17 cellular contexts compared by ENCODE assay signal in genomic region chr3:14172480-14172879, GRCh38. TPM values are rescaled to one million over a fixed set of nuclear protein-coding genes. Genes with fewer than 3 reads are reported as not detected.
DNase-seq lines count a peak whose midpoint lies in the region; ATAC-seq, FAIRE-seq and TF ChIP-seq lines count a peak whose summit lies in the region.
"Had no signal": no experiment of that assay in that cellular context is flagged by ENCODE, and none has a peak within 500 bp of the region (broad histone marks: within the 10 kb centered on the region; RNA-seq: fewer than 3 reads in every experiment).

No MANE protein-coding gene starts in this region.

- intact Hi-C loops in K562 (cut with micrococcal nuclease): no loop called here

- no TSS peak for BruUV-seq in K562 (replicated peaks; lab: Mats Ljungman, UMichigan)

- H3K9ac ChIP-seq in K562 (ENCODE audit: insufficient read depth in 1 of 2, low read depth in 2 of 2, low read length in 2 of 2): no peak overlapping the region
- H3K9ac ChIP-seq: BLaER1 had no signal

- no peak for DNase-seq in HFFc6
- no peak for DNase-seq in K562 (ENCODE audit: extremely low read depth in 1 of 4, low spot score in 3 of 4)
- no peak for DNase-seq in epithelial cell of prostate (ENCODE audit: low read depth, low spot score)
- no peak for DNase-seq in 8988T
- DNase-seq in NCI-H1092 (lab: John Stamatoyannopoulos, UW): no peak
- DNase-seq in osteocyte (ENCODE audit: extremely low spot score, unreplicated experiment): no peak
- DNase-seq: Calu3; CD8-positive, alpha-beta T cell; DMS79 treated with DMSO at 0.1 percent for 48 hours; GF-D8; HCEC 1CT had no signal

- H3K27ac ChIP-seq in K562 (ENCODE audit: extremely low read depth, low read depth, low read length) (no peak overlapping the region), epithelial cell of prostate (peak overlapping the region; percentile 98)
- H3K27ac ChIP-seq: BLaER1, HL-60 had no signal

- H3K27ac Mint-ChIP-seq in HFFc6 (peak overlapping the region; percentile 93), osteocyte (ENCODE audit: unreplicated experiment) (no peak overlapping the region)
- H3K27ac Mint-ChIP-seq: GM23338 had no signal

- TF ChIP-seq POLR2A in K562 (conservative IDR thresholded peaks at IDR 0.05): no peak

- POLR2A ChIA-PET in K562 (lab: Yijun Ruan, JAX): interaction anchor here (0.7 to 1.0 kb wide), 2 partner anchors 47 to 51 kb away, joined by 3 to 5 read pairs; partner anchors contain the start of genes CHCHD4 and TMEM43

- no peaks in the 10 kb centered on the region for H4K20me1 ChIP-seq in K562 (replicated peaks; ENCODE audit: control insufficient read depth, insufficient read depth, low read length)

- H3K27me3 Mint-ChIP-seq in HFFc6 (ENCODE audit: insufficient read depth) (no peaks in the 10 kb centered on the region), osteocyte (ENCODE audit: unreplicated experiment) (no peaks in the 10 kb centered on the region)

- no peak overlapping the region for H2AFZ ChIP-seq in K562 (ENCODE audit: low read depth, low read length)
- H2AFZ ChIP-seq: GM23338 had no signal

- no peak for TF ChIP-seq EP300 in K562 (IDR thresholded peaks at IDR 0.05; ENCODE audit: low read length)

- in situ Hi-C loops in K562 (cut with MboI): no loop called here

- 76% methylated on average over 4 of the region's 4 CpGs for WGBS in K562 (ENCODE audit: insufficient coverage, low coverage, missing lambda C conversion rate)

- ATAC-seq in K562: no peak
- ATAC-seq: A549; CD8-positive, alpha-beta T cell; GM23338 had no signal

- FAIRE-seq in K562 (lab: Jason Lieb, UNC): no peak
- FAIRE-seq: A549, H54 had no signal

- no peak overlapping the region for H3K4me3 ChIP-seq in K562
- H3K4me3 ChIP-seq: A549, BLaER1, GM23338 had no signal

- peaks cover 58% of the 10 kb centered on the region for H3K36me3 Mint-ChIP-seq in HFFc6 (ENCODE audit: low read depth)
- peaks cover 38% of the 10 kb centered on the region for H3K36me3 Mint-ChIP-seq in osteocyte (ENCODE audit: unreplicated experiment)

- H3K36me3 ChIP-seq in K562 (ENCODE audit: control insufficient read depth, insufficient read depth, low read length): peaks cover 62% of the 10 kb centered on the region

- H3K9me1 ChIP-seq in K562 (ENCODE audit: control insufficient read depth, insufficient read depth, low read length): no peaks in the 10 kb centered on the region

- no peak for TF ChIP-seq CTCF in HFFc6 (IDR thresholded peaks at IDR 0.05)
- no peak for TF ChIP-seq CTCF in K562 (IDR thresholded peaks at IDR 0.05 in 2 of 3, conservative IDR thresholded peaks at IDR 0.05 in 1 of 3; ENCODE audit: insufficient read depth in 2 of 3, low read depth in 1 of 3, low read length in 3 of 3)
- TF ChIP-seq CTCF in osteocyte (IDR thresholded peaks at IDR 0.05): no peak

- TF ChIP-seq RAD21 in K562 (CRISPR knock-in tag; conservative IDR thresholded peaks at IDR 0.05 in 1 of 2, IDR thresholded peaks at IDR 0.05 in 1 of 2): no peak

- H3K4me1 Mint-ChIP-seq in HFFc6 (ENCODE audit: low read depth) (peaks cover 92% of the 10 kb centered on the region), osteocyte (ENCODE audit: unreplicated experiment) (peaks cover 39% of the 10 kb centered on the region)

- CTCF ChIA-PET in K562 (lab: Yijun Ruan, JAX; ENCODE audit: low intra/inter-chr PET ratio): interaction anchor here (0.6 kb wide), 1 partner anchor 328 kb away, joined by 3 read pairs; no protein-coding TSS in a partner anchor

- H3K9me3 Mint-ChIP-seq in HFFc6: no peaks in the 10 kb centered on the region
- no peaks in the 10 kb centered on the region for H3K9me3 Mint-ChIP-seq in osteocyte (ENCODE audit: unreplicated experiment)
- H3K9me3 Mint-ChIP-seq: CD14-positive monocyte; CD8-positive, alpha-beta T cell; GM23338 had no signal

- no peak overlapping the region for H3K4me2 ChIP-seq in K562 (ENCODE audit: insufficient read depth, low read length)
- H3K4me2 ChIP-seq: A549, BLaER1, GM23338 had no signal

- H3K9me3 ChIP-seq in K562 (replicated peaks; ENCODE audit: control insufficient read depth, insufficient read depth, low read depth, low read length): no peaks in the 10 kb centered on the region
- H3K9me3 ChIP-seq: A549, BLaER1 had no signal

- no peak overlapping the region for H3K4me3 Mint-ChIP-seq in HFFc6
- H3K4me3 Mint-ChIP-seq in osteocyte (ENCODE audit: unreplicated experiment): no peak overlapping the region
- H3K4me3 Mint-ChIP-seq: CD14-positive monocyte; CD8-positive, alpha-beta T cell; GM23338 had no signal

- H3K27me3 ChIP-seq in K562 (ENCODE audit: control insufficient read depth in 2 of 2, insufficient read depth in 2 of 2, low read length in 2 of 2): no peaks in the 10 kb centered on the region
- H3K27me3 ChIP-seq: BLaER1 had no signal

- peaks cover 5 to 23% of the 10 kb centered on the region in 2 experiments for H3K4me1 ChIP-seq in K562 (replicated peaks in 1 of 2; ENCODE audit: control insufficient read depth in 2 of 2, insufficient read depth in 2 of 2, low read length in 2 of 2)

- H3K79me2 ChIP-seq in K562 (ENCODE audit: control insufficient read depth, insufficient read depth, low read length): peaks cover 40% of the 10 kb centered on the region

RNA-seq across cellular contexts. Expression of gene XPC, which starts 5.9 kb away (rescaled TPM):
- total RNA-seq in HFFc6 (2021; fragmentation: NEBNext Ultra II Directional; extraction: Animal tissue kit (Norgen Biotek cat#: 25700)): 10 to 100 TPM; 38.7 to 40.3 (median 39.5) TPM
- 61.0 and 92.1 TPM in 2 replicates for total RNA-seq in K562 (2011; cell fraction: chromatin; rRNA removed; ENCODE audit: low replicate concordance)
- total RNA-seq in K562 (2011; cell fraction: nucleolus; rRNA removed): 32.5 and 33.7 TPM in 2 replicates
- 45.0 and 59.2 TPM in 2 replicates for total RNA-seq in K562 (2011; cell fraction: nucleoplasm; rRNA removed)
- 51.8 and 54.1 TPM in 2 replicates for total RNA-seq in K562 (2014; rRNA removed)
- total RNA-seq in K562 (2014; rRNA removed; fragmentation: Illumina TruSeq; extraction: Trizol): 41.2 and 49.8 TPM in 2 replicates
- 41.3 and 44.2 TPM in 2 replicates for total RNA-seq in K562 (2015; rRNA removed; fragmentation: Illumina TruSeq; extraction: Trizol)
- total RNA-seq in K562 (2021): 44.5 and 54.0 TPM in 2 replicates
- polyA plus RNA-seq in K562 (2011; rRNA removed): 25.1 and 25.5 TPM in 2 replicates
- 11.7 and 15.8 TPM in 2 replicates for polyA plus RNA-seq in K562 (2011; cell fraction: cytosol; rRNA removed)
- 76.2 and 81.9 TPM in 2 replicates for polyA plus RNA-seq in K562 (2011; cell fraction: nucleus; rRNA removed)
- 41.7 and 44.5 TPM in 2 replicates for polyA plus RNA-seq in K562 (2012)
- polyA plus RNA-seq in K562 (2014; fragmentation: Illumina TruSeq; extraction: Trizol): 54.4 and 54.7 TPM in 2 replicates
- polyA plus RNA-seq in K562 (2014; fragmentation: Nextera tagmentation; extraction: Ambion mirVana): 1 to 10 TPM; 3.8 to 4.1 TPM
- polyA plus RNA-seq in K562 (2014; rRNA removed): 33.8 and 42.4 TPM in 2 replicates
- polyA minus RNA-seq in K562 (2011; rRNA and poly(A)+ RNA removed): 30.9 and 32.3 TPM in 2 replicates
- polyA minus RNA-seq in K562 (2011; cell fraction: cytosol; rRNA and poly(A)+ RNA removed): 24.0 and 24.8 TPM in 2 replicates
- 34.9 and 53.4 TPM in 2 replicates for polyA minus RNA-seq in K562 (2011; cell fraction: nucleus; rRNA and poly(A)+ RNA removed)
- 39.4 and 41.5 TPM in 2 replicates for total RNA-seq in osteocyte

RNA-seq across cellular contexts. Expression of gene LSM3, which starts 6.1 kb away (rescaled TPM):
- 10 to 100 TPM; 15.5 to 21.1 (median 18.7) TPM for total RNA-seq in HFFc6 (2021; fragmentation: NEBNext Ultra II Directional; extraction: Animal tissue kit (Norgen Biotek cat#: 25700))
- total RNA-seq in K562 (2011; cell fraction: chromatin; rRNA removed; ENCODE audit: low replicate concordance): 11.3 and 17.2 TPM in 2 replicates
- 7.4 and 9.3 TPM in 2 replicates for total RNA-seq in K562 (2011; cell fraction: nucleolus; rRNA removed)
- 14.2 and 25.6 TPM in 2 replicates for total RNA-seq in K562 (2011; cell fraction: nucleoplasm; rRNA removed)
- total RNA-seq in K562 (2014; rRNA removed) (32.6 and 33.8 TPM in 2 replicates), K562 (2014; rRNA removed; fragmentation: Illumina TruSeq; extraction: Trizol) (64.7 and 73.9 TPM in 2 replicates), K562 (2015; rRNA removed; fragmentation: Illumina TruSeq; extraction: Trizol) (54.4 and 61.2 TPM in 2 replicates), K562 (2021) (38.5 and 46.4 TPM in 2 replicates), osteocyte (9.9 and 10.0 TPM in 2 replicates)
- polyA plus RNA-seq in K562 (2011; rRNA removed) (34.0 and 48.7 TPM in 2 replicates), K562 (2014; fragmentation: Illumina TruSeq; extraction: Trizol) (48.6 and 55.2 TPM in 2 replicates), K562 (2014; fragmentation: Nextera tagmentation; extraction: Ambion mirVana) (100 to 1,000 TPM; 180 to 203 TPM), K562 (2014; rRNA removed) (61.6 and 75.1 TPM in 2 replicates)
- polyA plus RNA-seq in K562 (2011; cell fraction: cytosol; rRNA removed): 3.6 and 12.9 TPM in 2 replicates
- 3.1 and 6.0 TPM in 2 replicates for polyA plus RNA-seq in K562 (2011; cell fraction: nucleus; rRNA removed)
- 31.9 and 61.8 TPM in 2 replicates for polyA plus RNA-seq in K562 (2012)
- 14.8 and 16.0 TPM in 2 replicates for polyA minus RNA-seq in K562 (2011; rRNA and poly(A)+ RNA removed)
- polyA minus RNA-seq in K562 (2011; cell fraction: cytosol; rRNA and poly(A)+ RNA removed): 4.3 and 6.0 TPM in 2 replicates
- polyA minus RNA-seq in K562 (2011; cell fraction: nucleus; rRNA and poly(A)+ RNA removed): 5.5 and 7.6 TPM in 2 replicates

RNA-seq across cellular contexts. Expression of gene TMEM43, which starts 47.6 kb away (rescaled TPM):
- 10 to 100 TPM; 73.3 to 90.8 (median 80.7) TPM for total RNA-seq in HFFc6 (2021; fragmentation: NEBNext Ultra II Directional; extraction: Animal tissue kit (Norgen Biotek cat#: 25700))
- total RNA-seq in K562 (2011; cell fraction: chromatin; rRNA removed; ENCODE audit: low replicate concordance): 45.4 and 56.1 TPM in 2 replicates
- total RNA-seq in K562 (2011; cell fraction: nucleolus; rRNA removed): 65.7 and 72.4 TPM in 2 replicates
- 57.3 and 58.4 TPM in 2 replicates for total RNA-seq in K562 (2011; cell fraction: nucleoplasm; rRNA removed)
- 35.0 and 49.2 TPM in 2 replicates for total RNA-seq in K562 (2014; rRNA removed)
- total RNA-seq in K562 (2014; rRNA removed; fragmentation: Illumina TruSeq; extraction: Trizol): 32.9 and 35.7 TPM in 2 replicates
- 41.1 and 42.9 TPM in 2 replicates for total RNA-seq in K562 (2015; rRNA removed; fragmentation: Illumina TruSeq; extraction: Trizol)
- 38.9 and 39.7 TPM in 2 replicates for total RNA-seq in K562 (2021)
- 41.9 and 50.8 TPM in 2 replicates for polyA plus RNA-seq in K562 (2011; rRNA removed)
- polyA plus RNA-seq in K562 (2011; cell fraction: cytosol; rRNA removed): 46.0 and 54.1 TPM in 2 replicates
- polyA plus RNA-seq in K562 (2011; cell fraction: nucleus; rRNA removed): 73.1 and 80.6 TPM in 2 replicates
- 32.9 and 33.9 TPM in 2 replicates for polyA plus RNA-seq in K562 (2012)
- 41.5 and 46.1 TPM in 2 replicates for polyA plus RNA-seq in K562 (2014; fragmentation: Illumina TruSeq; extraction: Trizol)
- 10 to 100 TPM; 16.7 to 29.4 TPM for polyA plus RNA-seq in K562 (2014; fragmentation: Nextera tagmentation; extraction: Ambion mirVana)
- polyA plus RNA-seq in K562 (2014; rRNA removed): 32.7 and 37.5 TPM in 2 replicates
- polyA minus RNA-seq in K562 (2011; rRNA and poly(A)+ RNA removed): 32.4 and 38.1 TPM in 2 replicates
- polyA minus RNA-seq in K562 (2011; cell fraction: cytosol; rRNA and poly(A)+ RNA removed): 21.2 TPM in 2 replicates
- polyA minus RNA-seq in K562 (2011; cell fraction: nucleus; rRNA and poly(A)+ RNA removed): 17.1 and 22.2 TPM in 2 replicates
- 73.3 and 76.5 TPM in 2 replicates for total RNA-seq in osteocyte

RNA-seq across cellular contexts. Expression of gene CHCHD4, which starts 47.8 kb away (rescaled TPM):
- total RNA-seq in HFFc6 (2021; fragmentation: NEBNext Ultra II Directional; extraction: Animal tissue kit (Norgen Biotek cat#: 25700)): 10 to 100 TPM in 3 of 6 experiments, 1 to 10 TPM in 3; 9.4 to 12.0 (median 10.1) TPM
- 8.4 and 13.9 TPM in 2 replicates for total RNA-seq in K562 (2011; cell fraction: chromatin; rRNA removed; ENCODE audit: low replicate concordance)
- 7.5 and 9.3 TPM in 2 replicates for total RNA-seq in K562 (2011; cell fraction: nucleolus; rRNA removed)
- total RNA-seq in K562 (2011; cell fraction: nucleoplasm; rRNA removed): 11.0 and 15.7 TPM in 2 replicates
- total RNA-seq in K562 (2014; rRNA removed): 70.9 and 77.2 TPM in 2 replicates
- 70.9 and 79.2 TPM in 2 replicates for total RNA-seq in K562 (2014; rRNA removed; fragmentation: Illumina TruSeq; extraction: Trizol)
- total RNA-seq in K562 (2015; rRNA removed; fragmentation: Illumina TruSeq; extraction: Trizol): 56.5 and 61.2 TPM in 2 replicates
- total RNA-seq in K562 (2021): 53.5 and 55.4 TPM in 2 replicates
- polyA plus RNA-seq in K562 (2011; rRNA removed): 46.2 and 68.4 TPM in 2 replicates
- 27.7 and 40.4 TPM in 2 replicates for polyA plus RNA-seq in K562 (2011; cell fraction: cytosol; rRNA removed)
- 15.4 and 19.6 TPM in 2 replicates for polyA plus RNA-seq in K562 (2011; cell fraction: nucleus; rRNA removed)
- polyA plus RNA-seq in K562 (2012): 32.4 and 47.1 TPM in 2 replicates
- polyA plus RNA-seq in K562 (2014; fragmentation: Illumina TruSeq; extraction: Trizol): 89.0 and 105 TPM in 2 replicates
- 100 to 1,000 TPM; 152 to 225 TPM for polyA plus RNA-seq in K562 (2014; fragmentation: Nextera tagmentation; extraction: Ambion mirVana)
- 81.3 and 81.7 TPM in 2 replicates for polyA plus RNA-seq in K562 (2014; rRNA removed)
- 48.2 and 54.4 TPM in 2 replicates for polyA minus RNA-seq in K562 (2011; rRNA and poly(A)+ RNA removed)
- 19.5 and 24.8 TPM in 2 replicates for polyA minus RNA-seq in K562 (2011; cell fraction: cytosol; rRNA and poly(A)+ RNA removed)
- polyA minus RNA-seq in K562 (2011; cell fraction: nucleus; rRNA and poly(A)+ RNA removed): 6.1 and 12.2 TPM in 2 replicates
- 7.2 and 7.9 TPM in 2 replicates for total RNA-seq in osteocyte
